Comparison of ENCODE assay signal across 8 cellular contexts in genomic region chr12:121214855-121215745, GRCh38. TPM values are rescaled to one million over a fixed set of nuclear protein-coding genes. Genes with fewer than 3 reads are reported as not detected.
DNase-seq lines count a peak whose midpoint lies in the region; ATAC-seq, FAIRE-seq and TF ChIP-seq lines count a peak whose summit lies in the region.

No MANE protein-coding gene starts in this region.

- peak overlapping the region in 1 of 2 donors; percentile 7 for H3K4me3 ChIP-seq in kidney (ENCODE audit: low read length in 2 of 2)

- H3K9me3 ChIP-seq in kidney (ENCODE audit: control insufficient read depth in 1 of 2, low read length in 2 of 2), result no peaks in the 10 kb centered on the region

- peaks cover 0 to 5% of the 10 kb centered on the region in 2 donors for H3K36me3 ChIP-seq in kidney (ENCODE audit: control insufficient read depth in 1 of 2, insufficient read depth in 2 of 2, low read length in 2 of 2)

- peak; percentile 97 for DNase-seq in ACHN
- peak; percentile 79 for DNase-seq in HT1080 (ENCODE audit: low read depth)
- peak; percentile 92 for DNase-seq in amniotic epithelial cell (ENCODE audit: low read depth)
- peak; percentile 37 for DNase-seq in kidney
- peak; percentile 59 for DNase-seq in urothelium cell line (ENCODE audit: low spot score)
- no peak for DNase-seq in OCI-M2 (lab: John Stamatoyannopoulos, UW; ENCODE audit: unreplicated experiment)
- no peak for DNase-seq in NCI-H1048 (lab: John Stamatoyannopoulos, UW)

- in situ Hi-C loops in ACHN (cut with HindIII; ENCODE audit: low pct_ligation_motif_present, low pct_unique_long_range_greater_than_20kb, low sequenced_read_pairs), result no loop called here

- peak overlapping the region; percentile 79 to 82 for H3K27ac ChIP-seq in kidney (ENCODE audit: low read depth in 2 of 2, low read length in 2 of 2)

- FAIRE-seq in kidney (lab: Jason Lieb, UNC) (peak; percentile 95), urothelium cell line (lab: Jason Lieb, UNC) (no peak)

- intact Hi-C loops in kidney (cut with DNase I), result no loop called here

- ATAC-seq in HG03520 (IDR thresholded peaks at IDR 0.05; ENCODE audit: unreplicated experiment), result no peak

- H3K4me1 ChIP-seq in kidney (ENCODE audit: control insufficient read depth in 1 of 2, insufficient read depth in 1 of 2, low read depth in 1 of 2, low read length in 2 of 2), result peaks cover 6 to 21% of the 10 kb centered on the region in 2 donors

- TF ChIP-seq CTCF in kidney (IDR thresholded peaks at IDR 0.05; ENCODE audit: borderline replicate concordance, extremely low read depth, insufficient read depth), result no peak

- peak overlapping the region in 1 of 2 donors; percentile 4 for H3K9ac ChIP-seq in kidney (ENCODE audit: low read length in 2 of 2)

RNA-seq across cellular contexts. Expression of gene P2RX4, which starts 5.2 kb away (rescaled TPM):
- 3.5 and 6.0 TPM in 2 replicates for total RNA-seq in HT1080 (2014; rRNA removed; shearing (Covaris generic))
- 6.7 and 11.2 TPM in 2 replicates for polyA plus RNA-seq in HT1080 (2015; cell fraction: cytosol; rRNA removed)
- polyA plus RNA-seq in HT1080 (2015; cell fraction: nucleus; rRNA removed), result 2.9 and 7.0 TPM in 2 replicates
- 36.2 TPM for total RNA-seq in kidney
- 28.8 TPM for polyA plus RNA-seq in kidney (ENCODE audit: insufficient read depth, low read depth, low replicate concordance)

Comparison
In these comparisons a context has a peak if more than half of its experiments do, and no peak if none do; other contexts are left out.
1. DNase-seq: peak in ACHN (single experiment), HT1080 (single experiment), amniotic epithelial cell (single experiment), kidney (single experiment) and urothelium cell line (single experiment); none in OCI-M2 (single experiment) and NCI-H1048 (single experiment).